8 cellular contexts compared by ENCODE assay signal in genomic region chr1:156114919-156115513, GRCh38. TPM values are rescaled to one million over a fixed set of nuclear protein-coding genes. Genes with fewer than 3 reads are reported as not detected.
DNase-seq lines count a peak whose midpoint lies in the region; ATAC-seq and TF ChIP-seq lines count a peak whose summit lies in the region.

No MANE protein-coding gene starts in this region.

- no peaks in the 10 kb centered on the region for H3K36me3 Mint-ChIP-seq in natural killer cell treated with Interleukin-12 subunit alpha and Interleukin-12 subunit beta and Interleukin-15 and Interleukin-18, amount 100 ng/mL, for 72 hours

- H3K9me3 Mint-ChIP-seq in natural killer cell treated with Interleukin-12 subunit alpha and Interleukin-12 subunit beta and Interleukin-15 and Interleukin-18, amount 100 ng/mL, for 72 hours: no peaks in the 10 kb centered on the region

- peaks cover 28 to 42% of the 10 kb centered on the region in 2 donors for H3K4me1 Mint-ChIP-seq in natural killer cell treated with Interleukin-12 subunit alpha and Interleukin-12 subunit beta and Interleukin-15 and Interleukin-18, amount 100 ng/mL, for 72 hours (ENCODE audit: low read depth in 2 of 2)

- H3K27ac Mint-ChIP-seq in natural killer cell treated with Interleukin-12 subunit alpha and Interleukin-12 subunit beta and Interleukin-15 and Interleukin-18, amount 100 ng/mL, for 72 hours: peak overlapping the region in 1 of 2 donors; percentile 74

- DNase-seq in natural killer cell treated with Interleukin-12 subunit alpha and Interleukin-12 subunit beta and Interleukin-15 and Interleukin-18, amount 100 ng/mL, for 72 hours (ENCODE audit: low spot score): no peak
- DNase-seq in amniotic stem cell (lab: John Stamatoyannopoulos, UW): no peak
- no peak for DNase-seq in hepatic stellate cell (ENCODE audit: low spot score)

- ATAC-seq in HG03039 (IDR thresholded peaks at IDR 0.05; ENCODE audit: unreplicated experiment) (peak; percentile 3), esophagus mucosa (peak; percentile 11), GM19467 (IDR thresholded peaks at IDR 0.05; ENCODE audit: unreplicated experiment) (no peak)
- peak in 1 of 2 donors; percentile 7 for ATAC-seq in natural killer cell treated with Interleukin-12 subunit alpha and Interleukin-12 subunit beta and Interleukin-15 and Interleukin-18, amount 100 ng/mL, for 72 hours

- TF ChIP-seq CTCF in GM12875 (IDR thresholded peaks at IDR 0.05; ENCODE audit: borderline replicate concordance, insufficient read depth, low read depth, low read length) (no peak), VCaP (conservative IDR thresholded peaks at IDR 0.05) (no peak)

- H3K27me3 Mint-ChIP-seq in natural killer cell treated with Interleukin-12 subunit alpha and Interleukin-12 subunit beta and Interleukin-15 and Interleukin-18, amount 100 ng/mL, for 72 hours: peaks cover 18 to 29% of the 10 kb centered on the region in 2 donors

- peak overlapping the region; percentile 83 for H3K4me3 Mint-ChIP-seq in natural killer cell treated with Interleukin-12 subunit alpha and Interleukin-12 subunit beta and Interleukin-15 and Interleukin-18, amount 100 ng/mL, for 72 hours

- peak overlapping the region; percentile 83 for H3K4me3 ChIP-seq in GM12875 (ENCODE audit: low read depth, low read length)

- H3K27ac ChIP-seq in VCaP: peak overlapping the region; percentile 62; the same call in 1 of the 2 replicates

RNA-seq across cellular contexts. Expression of gene LMNA, which starts 0.5 kb away (rescaled TPM):
- total RNA-seq in esophagus mucosa: 315 TPM
- total RNA-seq in natural killer cell treated with Interleukin-12 subunit alpha and Interleukin-12 subunit beta and Interleukin-15 and Interleukin-18, amount 100 ng/mL, for 72 hours: 10 to 100 TPM; 21.4 to 67.6 TPM

RNA-seq across cellular contexts. Expression of gene MEX3A, which starts 32.8 kb away (rescaled TPM):
- total RNA-seq in esophagus mucosa: 1.7 TPM
- under 1 TPM; 0.06 to 0.07 TPM for total RNA-seq in natural killer cell treated with Interleukin-12 subunit alpha and Interleukin-12 subunit beta and Interleukin-15 and Interleukin-18, amount 100 ng/mL, for 72 hours

RNA-seq across cellular contexts. Expression of gene SEMA4A, which starts 38.4 kb away (rescaled TPM):
- 34.6 TPM for total RNA-seq in esophagus mucosa
- 10 to 100 TPM in 1 of 2 donors, 1 to 10 TPM in 1; 3.9 to 16.6 TPM for total RNA-seq in natural killer cell treated with Interleukin-12 subunit alpha and Interleukin-12 subunit beta and Interleukin-15 and Interleukin-18, amount 100 ng/mL, for 72 hours

RNA-seq across cellular contexts. Expression of gene RAB25, which starts 54.1 kb away (rescaled TPM):
- 420 TPM for total RNA-seq in esophagus mucosa
- total RNA-seq in natural killer cell treated with Interleukin-12 subunit alpha and Interleukin-12 subunit beta and Interleukin-15 and Interleukin-18, amount 100 ng/mL, for 72 hours: not detected
